ENCODE assay signal across 8 cellular contexts in genomic region chr4:56466910-56467283, GRCh38. TPM values are rescaled to one million over a fixed set of nuclear protein-coding genes. Genes with fewer than 3 reads are reported as not detected.
DNase-seq lines count a peak whose midpoint lies in the region; ATAC-seq lines count a peak whose summit lies in the region.

No MANE protein-coding gene starts in this region.

- peaks cover 54% of the 10 kb centered on the region for H3K4me1 Mint-ChIP-seq in activated CD4-positive, alpha-beta T cell treated with anti-CD3 and anti-CD28 coated beads, Interleukin-2, amount 10 ng/mL, durations not matched to agents 7 days and 5 days
- peaks cover 41% of the 10 kb centered on the region for H3K4me1 Mint-ChIP-seq in activated CD8-positive, alpha-beta T cell treated with anti-CD3 and anti-CD28 coated beads, Interleukin-2, amount 10 ng/mL, durations not matched to agents 7 days and 5 days (ENCODE audit: low read depth)
- H3K4me1 Mint-ChIP-seq in stimulated activated naive B cell treated with anti-CD40 and anti-IgM and Interleukin-4, amounts not matched to agents 10 μg/mL and 1 μg/mL and 100 μg/mL, for 72 hours, result peaks cover 31 to 45% of the 10 kb centered on the region in 2 donors

- CTCF ChIA-PET in activated CD4-positive, alpha-beta T cell treated with anti-CD3 and anti-CD28 coated beads, Interleukin-2, amount 10 ng/mL, durations not matched to agents 7 days and 5 days (lab: Charles Lee), result interaction anchor here (0.6 to 1.4 kb wide), 4 partner anchors 27 to 518 kb away, joined by 3 to 4 read pairs (median 4); partner anchors contain the start of genes CEP135, PAICS and PPAT
- CTCF ChIA-PET in activated CD8-positive, alpha-beta T cell treated with anti-CD3 and anti-CD28 coated beads, Interleukin-2, amount 10 ng/mL, durations not matched to agents 7 days and 5 days (lab: Charles Lee), result interaction anchor here (0.8 to 2.7 kb wide), 6 partner anchors 26 to 370 kb away, joined by 3 to 8 read pairs (median 4); partner anchors contain the start of genes PAICS and PPAT

- POLR2A ChIA-PET in activated CD4-positive, alpha-beta T cell treated with anti-CD3 and anti-CD28 coated beads, Interleukin-2, amount 10 ng/mL, durations not matched to agents 7 days and 5 days (lab: Charles Lee), result interaction anchor here (1.0 kb wide), 1 partner anchor 31 kb away, joined by 3 read pairs; the partner anchor contains the start of gene PAICS
- POLR2A ChIA-PET in activated CD8-positive, alpha-beta T cell treated with anti-CD3 and anti-CD28 coated beads, Interleukin-2, amount 10 ng/mL, durations not matched to agents 7 days and 5 days (lab: Charles Lee), result interaction anchor here (1.1 to 2.8 kb wide), 6 partner anchors 10 to 291 kb away, joined by 3 to 20 read pairs (median 4); partner anchors contain the start of genes AASDH, PAICS and PPAT

- H3K27me3 Mint-ChIP-seq in activated CD4-positive, alpha-beta T cell treated with anti-CD3 and anti-CD28 coated beads, Interleukin-2, amount 10 ng/mL, durations not matched to agents 7 days and 5 days, result no peaks in the 10 kb centered on the region
- no peaks in the 10 kb centered on the region for H3K27me3 Mint-ChIP-seq in activated CD8-positive, alpha-beta T cell treated with anti-CD3 and anti-CD28 coated beads, Interleukin-2, amount 10 ng/mL, durations not matched to agents 7 days and 5 days (ENCODE audit: low read depth)
- no peaks in the 10 kb centered on the region for H3K27me3 Mint-ChIP-seq in stimulated activated naive B cell treated with anti-CD40 and anti-IgM and Interleukin-4, amounts not matched to agents 10 μg/mL and 1 μg/mL and 100 μg/mL, for 72 hours

- no peaks in the 10 kb centered on the region for H3K9me3 Mint-ChIP-seq in activated CD4-positive, alpha-beta T cell treated with anti-CD3 and anti-CD28 coated beads, Interleukin-2, amount 10 ng/mL, durations not matched to agents 7 days and 5 days
- no peaks in the 10 kb centered on the region for H3K9me3 Mint-ChIP-seq in activated CD8-positive, alpha-beta T cell treated with anti-CD3 and anti-CD28 coated beads, Interleukin-2, amount 10 ng/mL, durations not matched to agents 7 days and 5 days (ENCODE audit: insufficient read depth)
- H3K9me3 Mint-ChIP-seq in stimulated activated naive B cell treated with anti-CD40 and anti-IgM and Interleukin-4, amounts not matched to agents 10 μg/mL and 1 μg/mL and 100 μg/mL, for 72 hours, result no peaks in the 10 kb centered on the region

- ATAC-seq in activated CD8-positive, alpha-beta T cell treated with anti-CD3 and anti-CD28 coated beads, Interleukin-2, amount 10 ng/mL, durations not matched to agents 7 days and 5 days, result no peak
- ATAC-seq in stimulated activated naive B cell treated with anti-CD40 and anti-IgM and Interleukin-4, amounts not matched to agents 10 μg/mL and 1 μg/mL and 100 μg/mL, for 72 hours (replicated peaks), result no peak
- no peak for ATAC-seq in HG03457 (IDR thresholded peaks at IDR 0.05; ENCODE audit: unreplicated experiment)
- no peak for ATAC-seq in HG03520 (IDR thresholded peaks at IDR 0.05; ENCODE audit: unreplicated experiment)

- peak overlapping the region; percentile 98 for H3K27ac Mint-ChIP-seq in activated CD4-positive, alpha-beta T cell treated with anti-CD3 and anti-CD28 coated beads, Interleukin-2, amount 10 ng/mL, durations not matched to agents 7 days and 5 days
- H3K27ac Mint-ChIP-seq in activated CD8-positive, alpha-beta T cell treated with anti-CD3 and anti-CD28 coated beads, Interleukin-2, amount 10 ng/mL, durations not matched to agents 7 days and 5 days, result peak overlapping the region; percentile 100
- peak overlapping the region; percentile 99 for H3K27ac Mint-ChIP-seq in stimulated activated naive B cell treated with anti-CD40 and anti-IgM and Interleukin-4, amounts not matched to agents 10 μg/mL and 1 μg/mL and 100 μg/mL, for 72 hours

- peak overlapping the region; percentile 98 for H3K4me3 ChIP-seq in iPS-11a (ENCODE audit: low read depth, low read length)

- DNase-seq in activated CD4-positive, alpha-beta T cell treated with anti-CD3 and anti-CD28 coated beads, Interleukin-2, amount 10 ng/mL, durations not matched to agents 7 days and 5 days, result peak; percentile 10
- no peak for DNase-seq in activated CD4-positive, alpha-beta T cell treated with anti-CD3 and anti-CD28 coated beads for 1 hour
- DNase-seq in activated CD8-positive, alpha-beta T cell treated with anti-CD3 and anti-CD28 coated beads, Interleukin-2, amount 10 ng/mL, durations not matched to agents 7 days and 5 days, result no peak
- no peak for DNase-seq in stimulated activated naive B cell treated with anti-CD40 and anti-IgM and Interleukin-4, amounts not matched to agents 10 μg/mL and 1 μg/mL and 100 μg/mL, for 72 hours
- no peak for DNase-seq in EL

- peaks cover 43% of the 10 kb centered on the region for H3K36me3 Mint-ChIP-seq in activated CD4-positive, alpha-beta T cell treated with anti-CD3 and anti-CD28 coated beads, Interleukin-2, amount 10 ng/mL, durations not matched to agents 7 days and 5 days (ENCODE audit: low read depth)
- peaks cover 47% of the 10 kb centered on the region for H3K36me3 Mint-ChIP-seq in activated CD8-positive, alpha-beta T cell treated with anti-CD3 and anti-CD28 coated beads, Interleukin-2, amount 10 ng/mL, durations not matched to agents 7 days and 5 days (ENCODE audit: low read depth)
- peaks cover 19 to 35% of the 10 kb centered on the region in 2 donors for H3K36me3 Mint-ChIP-seq in stimulated activated naive B cell treated with anti-CD40 and anti-IgM and Interleukin-4, amounts not matched to agents 10 μg/mL and 1 μg/mL and 100 μg/mL, for 72 hours

- peak overlapping the region; percentile 97 for H3K4me3 Mint-ChIP-seq in activated CD4-positive, alpha-beta T cell treated with anti-CD3 and anti-CD28 coated beads, Interleukin-2, amount 10 ng/mL, durations not matched to agents 7 days and 5 days
- peak overlapping the region; percentile 100 for H3K4me3 Mint-ChIP-seq in activated CD8-positive, alpha-beta T cell treated with anti-CD3 and anti-CD28 coated beads, Interleukin-2, amount 10 ng/mL, durations not matched to agents 7 days and 5 days
- peak overlapping the region; percentile 97 to 98 for H3K4me3 Mint-ChIP-seq in stimulated activated naive B cell treated with anti-CD40 and anti-IgM and Interleukin-4, amounts not matched to agents 10 μg/mL and 1 μg/mL and 100 μg/mL, for 72 hours

RNA-seq across cellular contexts. Expression of gene SRP72, which starts 0.5 kb away (rescaled TPM):
- 100 to 1,000 TPM; 116 to 135 TPM for total RNA-seq in activated CD4-positive, alpha-beta T cell treated with anti-CD3 and anti-CD28 coated beads, Interleukin-2, amount 10 ng/mL, durations not matched to agents 7 days and 5 days
- 100 to 1,000 TPM; 131 to 132 TPM for total RNA-seq in activated CD8-positive, alpha-beta T cell treated with anti-CD3 and anti-CD28 coated beads, Interleukin-2, amount 10 ng/mL, durations not matched to agents 7 days and 5 days

RNA-seq across cellular contexts. Expression of gene PAICS, which starts 30.8 kb away (rescaled TPM):
- 100 to 1,000 TPM; 122 to 132 TPM for total RNA-seq in activated CD4-positive, alpha-beta T cell treated with anti-CD3 and anti-CD28 coated beads, Interleukin-2, amount 10 ng/mL, durations not matched to agents 7 days and 5 days
- total RNA-seq in activated CD8-positive, alpha-beta T cell treated with anti-CD3 and anti-CD28 coated beads, Interleukin-2, amount 10 ng/mL, durations not matched to agents 7 days and 5 days, result 100 to 1,000 TPM; 180 to 188 TPM

RNA-seq across cellular contexts. Expression of gene PPAT, which starts 31.5 kb away (rescaled TPM):
- total RNA-seq in activated CD4-positive, alpha-beta T cell treated with anti-CD3 and anti-CD28 coated beads, Interleukin-2, amount 10 ng/mL, durations not matched to agents 7 days and 5 days, result 10 to 100 TPM; 24.3 to 24.7 TPM
- total RNA-seq in activated CD8-positive, alpha-beta T cell treated with anti-CD3 and anti-CD28 coated beads, Interleukin-2, amount 10 ng/mL, durations not matched to agents 7 days and 5 days, result 10 to 100 TPM; 29.0 to 32.5 TPM

RNA-seq across cellular contexts. Expression of gene ARL9, which starts 38.7 kb away (rescaled TPM):
- total RNA-seq in activated CD4-positive, alpha-beta T cell treated with anti-CD3 and anti-CD28 coated beads, Interleukin-2, amount 10 ng/mL, durations not matched to agents 7 days and 5 days, result under 1 TPM in 1 of 2 experiments, not detected in 1; 0.10 TPM
- under 1 TPM; 0.16 to 0.18 TPM for total RNA-seq in activated CD8-positive, alpha-beta T cell treated with anti-CD3 and anti-CD28 coated beads, Interleukin-2, amount 10 ng/mL, durations not matched to agents 7 days and 5 days
